ENCODE assay signal across 16 cellular contexts in the genomic region with DNA sequence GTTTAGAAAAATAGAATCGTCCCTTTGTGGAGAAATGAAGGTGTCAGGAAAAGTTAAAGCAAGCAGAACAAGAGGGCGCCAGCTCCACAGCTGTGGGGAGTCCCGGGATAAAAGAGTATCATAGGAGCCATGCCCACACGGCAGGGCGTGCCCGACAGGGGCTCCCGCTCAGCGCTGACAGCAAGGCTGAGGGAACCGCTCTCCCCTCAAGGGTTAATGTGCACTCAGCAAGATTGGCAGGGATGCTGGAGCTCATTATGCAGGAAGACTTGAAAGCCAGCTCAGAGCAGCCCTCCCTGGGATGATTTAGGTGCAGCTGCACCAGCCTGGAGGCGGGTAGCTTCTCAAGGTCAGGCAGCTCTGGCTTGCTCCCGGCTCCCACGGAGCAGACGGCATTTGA.
DNase-seq lines count a peak whose midpoint lies in the region; ATAC-seq and TF ChIP-seq lines count a peak whose summit lies in the region.
"Had no signal": no experiment of that assay in that cellular context is flagged by ENCODE, and none has a peak within 500 bp of the region (broad histone marks: within the 10 kb centered on the region; RNA-seq: fewer than 3 reads in every experiment).

No MANE protein-coding gene starts in this region.

- TF ChIP-seq CTCF in A673 (conservative IDR thresholded peaks at IDR 0.05; ENCODE audit: low read depth, low read length) (0 out of 2 replicates have a peak, but pooled peaks have one; percentile 22), neural cell (IDR thresholded peaks at IDR 0.05; ENCODE audit: poor library complexity, severe bottlenecking) (peak; percentile 73), left ventricle myocardium inferior (IDR thresholded peaks at IDR 0.05; ENCODE audit: borderline replicate concordance) (no peak), GM13976 (IDR thresholded peaks at IDR 0.05; ENCODE audit: borderline replicate concordance, control extremely low read depth, extremely low read depth, insufficient read depth, missing control alignments) (no peak)

- intact Hi-C loops in A673 (cut with micrococcal nuclease; ENCODE audit: unreplicated experiment): no loop called here
- intact Hi-C loops in left ventricle myocardium inferior (cut with micrococcal nuclease): no loop called here

- POLR2A ChIA-PET in A673 (lab: Charles Lee; ENCODE audit: low non-redundant PET): no interaction called here

- H3K9ac ChIP-seq in neural cell (ENCODE audit: low read length): peak overlapping the region; percentile 74
- H3K9ac ChIP-seq: SK-N-SH had no signal

- H3K4me3 ChIP-seq in A673 (ENCODE audit: low read depth, low read length, poor library complexity, severe bottlenecking): no peak overlapping the region
- peak overlapping the region; percentile 53 for H3K4me3 ChIP-seq in neural cell (ENCODE audit: low read length)
- H3K4me3 ChIP-seq in left ventricle myocardium inferior: no peak overlapping the region
- H3K4me3 ChIP-seq: HAP-1 had no signal

- CTCF ChIA-PET in A673 (lab: Charles Lee): no interaction called here

- TF ChIP-seq EP300 in neural cell (conservative IDR thresholded peaks at IDR 0.05; ENCODE audit: poor library complexity, severe bottlenecking): peak; percentile 73

- no peaks in the 10 kb centered on the region for H3K79me2 ChIP-seq in neural cell (replicated peaks; ENCODE audit: insufficient read depth, low read length)

- DNase-seq in A673 (ENCODE audit: low spot score) (peak; percentile 46), NCI-H1048 (lab: John Stamatoyannopoulos, UW) (peak; percentile 80), caudate nucleus (lab: John Stamatoyannopoulos, UW) (peak in 41 of 61 donors; percentile 17 to 91 (median 64)), left ventricle myocardium inferior (no peak), GM13976 (ENCODE audit: low spot score) (no peak)
- DNase-seq: BE2C; CD4-positive, alpha-beta memory T cell; NCI-H1417 treated with DMSO at 0.1 percent for 48 hours; NCI-H2029; NCI-H524 treated with DMSO at 0.1 percent for 48 hours; NK-92 treated with Interleukin-12 subunit alpha and Interleukin-12 subunit beta, amount 100 ng/mL, for 24 hours; PC-3; SK-N-SH had no signal

- TF ChIP-seq RAD21 in neural cell (conservative IDR thresholded peaks at IDR 0.05): peak; percentile 80

- no peaks in the 10 kb centered on the region for H4K20me1 ChIP-seq in neural cell (ENCODE audit: insufficient read depth)

- H3K9me3 ChIP-seq in A673 (ENCODE audit: low read depth, low read length, poor library complexity, severe bottlenecking) (no peaks in the 10 kb centered on the region), neural cell (ENCODE audit: low read length) (no peaks in the 10 kb centered on the region), left ventricle myocardium inferior (replicated peaks) (peaks cover 21% of the 10 kb centered on the region)
- H3K9me3 ChIP-seq: BE2C, HAP-1, SK-N-SH had no signal

- H3K27ac ChIP-seq in A673 (ENCODE audit: low read depth, low read length, poor library complexity, severe bottlenecking): no peak overlapping the region
- H3K27ac ChIP-seq in caudate nucleus (ENCODE audit: low read depth, low read length): no peak overlapping the region
- peak overlapping the region; percentile 97 for H3K27ac ChIP-seq in neural cell (ENCODE audit: low read length)
- no peak overlapping the region for H3K27ac ChIP-seq in left ventricle myocardium inferior (replicated peaks)

- peaks cover 11% of the 10 kb centered on the region for H3K4me1 ChIP-seq in A673 (ENCODE audit: insufficient read depth, low read length, poor library complexity, severe bottlenecking)
- H3K4me1 ChIP-seq in left ventricle myocardium inferior: no peaks in the 10 kb centered on the region
- H3K4me1 ChIP-seq: BE2C, HAP-1 had no signal

- H3K9me2 ChIP-seq in neural cell (ENCODE audit: insufficient read depth, low read length): no peaks in the 10 kb centered on the region
- H3K9me2 ChIP-seq: SK-N-SH had no signal

- no peak overlapping the region for H2AFZ ChIP-seq in neural cell (ENCODE audit: low read depth, low read length)

- H3K36me3 ChIP-seq in A673 (ENCODE audit: insufficient read depth, low read length, poor library complexity, severe bottlenecking) (no peaks in the 10 kb centered on the region), neural cell (ENCODE audit: insufficient read depth, low read length) (no peaks in the 10 kb centered on the region), left ventricle myocardium inferior (no peaks in the 10 kb centered on the region)
- H3K36me3 ChIP-seq: BE2C, HAP-1 had no signal

- ATAC-seq in GM18867 (IDR thresholded peaks at IDR 0.05; ENCODE audit: unreplicated experiment): no peak
- ATAC-seq: PC-3 had no signal

- peak overlapping the region; percentile 34 for H3K4me2 ChIP-seq in neural cell (ENCODE audit: low read length)
- H3K4me2 ChIP-seq: SK-N-SH had no signal

- H3K27me3 ChIP-seq in A673 (replicated peaks; ENCODE audit: insufficient read depth, low read depth, low read length, poor library complexity) (no peaks in the 10 kb centered on the region), neural cell (ENCODE audit: insufficient read depth, low read depth, low read length) (no peaks in the 10 kb centered on the region), left ventricle myocardium inferior (ENCODE audit: low read depth) (peaks cover 11% of the 10 kb centered on the region)
- H3K27me3 ChIP-seq: BE2C had no signal

- in situ Hi-C loops in GM13976 (cut with MboI; ENCODE audit: low sequenced_read_pairs, unreplicated experiment): no loop called here

- no TSS peak for BruUV-seq in A673 (replicated peaks; lab: Mats Ljungman, UMichigan)

- no peaks in the 10 kb centered on the region for H3F3A ChIP-seq in neural cell (ENCODE audit: insufficient read depth, low read length, poor library complexity, severe bottlenecking)

TF ChIP-seq in neural cell, 6 proteins besides CTCF, POLR2A, EP300 and RAD21:
- TF ChIP-seq POLR2AphosphoS5 (IDR thresholded peaks at IDR 0.05): peak; percentile 80
- TF ChIP-seq MXI1 (conservative IDR thresholded peaks at IDR 0.05; ENCODE audit: poor library complexity, severe bottlenecking): no peak
- TF ChIP-seq, protein P1, sequence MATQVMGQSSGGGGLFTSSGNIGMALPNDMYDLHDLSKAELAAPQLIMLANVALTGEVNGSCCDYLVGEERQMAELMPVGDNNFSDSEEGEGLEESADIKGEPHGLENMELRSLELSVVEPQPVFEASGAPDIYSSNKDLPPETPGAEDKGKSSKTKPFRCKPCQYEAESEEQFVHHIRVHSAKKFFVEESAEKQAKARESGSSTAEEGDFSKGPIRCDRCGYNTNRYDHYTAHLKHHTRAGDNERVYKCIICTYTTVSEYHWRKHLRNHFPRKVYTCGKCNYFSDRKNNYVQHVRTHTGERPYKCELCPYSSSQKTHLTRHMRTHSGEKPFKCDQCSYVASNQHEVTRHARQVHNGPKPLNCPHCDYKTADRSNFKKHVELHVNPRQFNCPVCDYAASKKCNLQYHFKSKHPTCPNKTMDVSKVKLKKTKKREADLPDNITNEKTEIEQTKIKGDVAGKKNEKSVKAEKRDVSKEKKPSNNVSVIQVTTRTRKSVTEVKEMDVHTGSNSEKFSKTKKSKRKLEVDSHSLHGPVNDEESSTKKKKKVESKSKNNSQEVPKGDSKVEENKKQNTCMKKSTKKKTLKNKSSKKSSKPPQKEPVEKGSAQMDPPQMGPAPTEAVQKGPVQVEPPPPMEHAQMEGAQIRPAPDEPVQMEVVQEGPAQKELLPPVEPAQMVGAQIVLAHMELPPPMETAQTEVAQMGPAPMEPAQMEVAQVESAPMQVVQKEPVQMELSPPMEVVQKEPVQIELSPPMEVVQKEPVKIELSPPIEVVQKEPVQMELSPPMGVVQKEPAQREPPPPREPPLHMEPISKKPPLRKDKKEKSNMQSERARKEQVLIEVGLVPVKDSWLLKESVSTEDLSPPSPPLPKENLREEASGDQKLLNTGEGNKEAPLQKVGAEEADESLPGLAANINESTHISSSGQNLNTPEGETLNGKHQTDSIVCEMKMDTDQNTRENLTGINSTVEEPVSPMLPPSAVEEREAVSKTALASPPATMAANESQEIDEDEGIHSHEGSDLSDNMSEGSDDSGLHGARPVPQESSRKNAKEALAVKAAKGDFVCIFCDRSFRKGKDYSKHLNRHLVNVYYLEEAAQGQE (IDR thresholded peaks at IDR 0.05; ENCODE audit: borderline replicate concordance): peak; percentile 67
- peak; percentile 74 for TF ChIP-seq SMC3 (conservative IDR thresholded peaks at IDR 0.05; ENCODE audit: poor library complexity)

Comparison
In these comparisons a context has a peak if more than half of its experiments do, and no peak if none do; other contexts are left out.
1. DNase-seq: peak in A673 (single experiment), NCI-H1048 (single experiment) and caudate nucleus (41 of 61); none in left ventricle myocardium inferior (single experiment) and GM13976 (single experiment).
2. CTCF ChIP-seq: peak in A673 (single experiment) and neural cell (single experiment); none in left ventricle myocardium inferior (single experiment) and GM13976 (single experiment).